ENCODE assay signal across 8 cellular contexts in genomic region chr18:13614701-13615288, GRCh38.
A peak's percentile ranks its signal among the peaks of the same experiment; 100 is the strongest.
DNase-seq lines count a peak whose midpoint lies in the region; ATAC-seq and TF ChIP-seq lines count a peak whose summit lies in the region.

No MANE protein-coding gene starts in this region.

- H3K36me3 ChIP-seq in DND-41 (ENCODE audit: insufficient read depth, low read length) (peaks cover 52% of the 10 kb centered on the region), OCI-LY7 (ENCODE audit: insufficient read depth, low read length) (peaks cover 8% of the 10 kb centered on the region; the same call in 1 of the 2 replicates), GM23338 (ENCODE audit: insufficient read depth) (no peaks in the 10 kb centered on the region)

- H3K4me2 ChIP-seq in DND-41 (ENCODE audit: insufficient read depth, low read length): peak overlapping the region; percentile 80
- peak overlapping the region; percentile 99 for H3K4me2 ChIP-seq in OCI-LY7 (ENCODE audit: low read length)
- no peak overlapping the region for H3K4me2 ChIP-seq in GM23338

- peak overlapping the region; percentile 98 for H3K27ac ChIP-seq in DND-41 (ENCODE audit: low read length)
- H3K27ac ChIP-seq in OCI-LY7 (ENCODE audit: low read depth, low read length, poor library complexity, severe bottlenecking): peak overlapping the region; percentile 98
- no peak overlapping the region for H3K27ac ChIP-seq in GM23338 (ENCODE audit: low read depth)

- BruUV-seq in OCI-LY7 (replicated peaks; lab: Mats Ljungman, UMichigan): no TSS peak

- no peaks in the 10 kb centered on the region for H3K9me3 Mint-ChIP-seq in GM23338

- peak; percentile 25 for ATAC-seq in DND-41 (ENCODE audit: insufficient read depth, low read depth)
- ATAC-seq in GM23338: no peak
- ATAC-seq in HG03045 (IDR thresholded peaks at IDR 0.05; ENCODE audit: unreplicated experiment): no peak

- no peak overlapping the region for H3K4me3 Mint-ChIP-seq in GM23338

- DNase-seq in DND-41 (peak; percentile 72), OCI-LY7 (ENCODE audit: low spot score) (peak; percentile 67), posterior vena cava (ENCODE audit: low spot score) (peak; percentile 81), NCI-H2227 (lab: John Stamatoyannopoulos, UW; ENCODE audit: unreplicated experiment) (no peak), NCI-H82 (lab: John Stamatoyannopoulos, UW) (no peak), GM23338 (ENCODE audit: low spot score) (no peak)
- peak; percentile 40 for DNase-seq in central memory CD4-positive, alpha-beta T cell

- peaks cover 32% of the 10 kb centered on the region for H3K27me3 Mint-ChIP-seq in GM23338 (ENCODE audit: insufficient read depth, low read depth, poor library complexity)

- H2AFZ ChIP-seq in DND-41 (ENCODE audit: low read depth, low read length) (no peak overlapping the region), OCI-LY7 (ENCODE audit: low read length) (no peak overlapping the region), GM23338 (no peak overlapping the region)

- H3K4me1 Mint-ChIP-seq in GM23338: peaks cover 17% of the 10 kb centered on the region

- H3K4me1 ChIP-seq in DND-41 (ENCODE audit: insufficient read depth, low read length) (peaks cover 86% of the 10 kb centered on the region), OCI-LY7 (ENCODE audit: insufficient read depth, low read length, poor library complexity, severe bottlenecking) (peaks cover 69% of the 10 kb centered on the region), GM23338 (ENCODE audit: insufficient read depth) (peaks cover 11% of the 10 kb centered on the region)

- H3K9me2 ChIP-seq in OCI-LY7 (ENCODE audit: insufficient read depth, low read length): no peaks in the 10 kb centered on the region
- no peaks in the 10 kb centered on the region for H3K9me2 ChIP-seq in GM23338 (ENCODE audit: insufficient read depth)

- peak overlapping the region; percentile 76 for H3K9ac ChIP-seq in DND-41 (ENCODE audit: low read depth, low read length)

- intact Hi-C loops in OCI-LY7 (cut with micrococcal nuclease; ENCODE audit: unreplicated experiment) (loop anchor here (5.0 kb wide), 2 partner anchors 108 to 147 kb away; no protein-coding TSS in a partner anchor), posterior vena cava (cut with DNase I) (loop anchor here in 1 of 2 donors (5.0 to 10.0 kb wide), 2 partner anchors 52 to 180 kb away; no protein-coding TSS in a partner anchor)

- POLR2A ChIA-PET in OCI-LY7 (lab: Charles Lee): interaction anchor here (0.6 to 9.2 kb wide), 12 partner anchors 10 to 1238 kb away, joined by 3 to 65 read pairs (median 4); partner anchors contain the start of gene AFG3L2

- H3K27me3 ChIP-seq in DND-41 (ENCODE audit: insufficient read depth, low read length, poor library complexity): no peaks in the 10 kb centered on the region
- no peaks in the 10 kb centered on the region; the same call in 1 of the 2 replicates for H3K27me3 ChIP-seq in GM23338 (ENCODE audit: insufficient read depth)

- H3K79me2 ChIP-seq in DND-41 (ENCODE audit: insufficient read depth, low read length): peaks cover 82% of the 10 kb centered on the region
- peaks cover 66% of the 10 kb centered on the region for H3K79me2 ChIP-seq in OCI-LY7 (ENCODE audit: insufficient read depth, low read depth, low read length)
- H3K79me2 ChIP-seq in GM23338 (replicated peaks; ENCODE audit: insufficient read depth): no peaks in the 10 kb centered on the region

- CTCF ChIA-PET in OCI-LY7 (lab: Charles Lee; ENCODE audit: unreplicated experiment): interaction anchor here (1.2 to 1.6 kb wide), 4 partner anchors 9 to 59 kb away, joined by 4 to 8 read pairs (median 5); no protein-coding TSS in a partner anchor

- H3K36me3 Mint-ChIP-seq in GM23338 (ENCODE audit: low read depth): no peaks in the 10 kb centered on the region

- no peak for TF ChIP-seq CTCF in DND-41 (IDR thresholded peaks at IDR 0.05; ENCODE audit: borderline replicate concordance, extremely low read depth, low read length, poor library complexity, severe bottlenecking)
- TF ChIP-seq CTCF in OCI-LY7 (conservative IDR thresholded peaks at IDR 0.05; ENCODE audit: low read length): no peak
- no peak for TF ChIP-seq CTCF in GM23338 (conservative IDR thresholded peaks at IDR 0.05; ENCODE audit: low read depth in 2 of 2)

- H3K9me3 ChIP-seq in DND-41 (ENCODE audit: insufficient read depth, low read length, severe bottlenecking): no peaks in the 10 kb centered on the region
- H3K9me3 ChIP-seq in OCI-LY7 (ENCODE audit: low read length): no peaks in the 10 kb centered on the region

- peaks cover 53% of the 10 kb centered on the region for H4K20me1 ChIP-seq in DND-41 (ENCODE audit: insufficient read depth, low read length)
- no peaks in the 10 kb centered on the region for H4K20me1 ChIP-seq in OCI-LY7 (ENCODE audit: insufficient read depth, low read length)
- no peaks in the 10 kb centered on the region for H4K20me1 ChIP-seq in GM23338 (replicated peaks; ENCODE audit: insufficient read depth)

- no peak overlapping the region for H3K27ac Mint-ChIP-seq in GM23338

- H3K4me3 ChIP-seq in DND-41 (ENCODE audit: low read depth in 1 of 2, low read length in 2 of 2) (peak overlapping the region; percentile 67; a peak in 3 of 4 replicates), OCI-LY7 (ENCODE audit: low read depth, low read length, poor library complexity, severe bottlenecking) (peak overlapping the region; percentile 85), GM23338 (no peak overlapping the region)

- H3F3A ChIP-seq in GM23338 (replicated peaks; ENCODE audit: low read depth): no peaks in the 10 kb centered on the region

TF ChIP-seq in GM23338, 12 proteins besides CTCF, POLR2A, EP300 and RAD21:
- no peak for TF ChIP-seq NANOG (IDR thresholded peaks at IDR 0.05; ENCODE audit: borderline replicate concordance)
- no peak for TF ChIP-seq STAT1 (IDR thresholded peaks at IDR 0.05; ENCODE audit: unreplicated experiment)
- TF ChIP-seq CREB1 (CRISPR knock-in tag; IDR thresholded peaks at IDR 0.05; ENCODE audit: low read depth): no peak
- no peak for TF ChIP-seq ZNF462 (CRISPR knock-in tag; IDR thresholded peaks at IDR 0.05)
- no peak for TF ChIP-seq EZH2 (IDR thresholded peaks at IDR 0.05; ENCODE audit: low read depth, unreplicated experiment)

Comparison
In these comparisons a context has a peak if more than half of its experiments do, and no peak if none do; other contexts are left out.
1. DNase-seq: peak in DND-41 (single experiment), OCI-LY7 (single experiment), central memory CD4-positive, alpha-beta T cell (single experiment) and posterior vena cava (single experiment); none in NCI-H2227 (single experiment), NCI-H82 (single experiment) and GM23338 (single experiment).